Comparison of ENCODE assay signal across 2 cellular contexts in the genomic region with DNA sequence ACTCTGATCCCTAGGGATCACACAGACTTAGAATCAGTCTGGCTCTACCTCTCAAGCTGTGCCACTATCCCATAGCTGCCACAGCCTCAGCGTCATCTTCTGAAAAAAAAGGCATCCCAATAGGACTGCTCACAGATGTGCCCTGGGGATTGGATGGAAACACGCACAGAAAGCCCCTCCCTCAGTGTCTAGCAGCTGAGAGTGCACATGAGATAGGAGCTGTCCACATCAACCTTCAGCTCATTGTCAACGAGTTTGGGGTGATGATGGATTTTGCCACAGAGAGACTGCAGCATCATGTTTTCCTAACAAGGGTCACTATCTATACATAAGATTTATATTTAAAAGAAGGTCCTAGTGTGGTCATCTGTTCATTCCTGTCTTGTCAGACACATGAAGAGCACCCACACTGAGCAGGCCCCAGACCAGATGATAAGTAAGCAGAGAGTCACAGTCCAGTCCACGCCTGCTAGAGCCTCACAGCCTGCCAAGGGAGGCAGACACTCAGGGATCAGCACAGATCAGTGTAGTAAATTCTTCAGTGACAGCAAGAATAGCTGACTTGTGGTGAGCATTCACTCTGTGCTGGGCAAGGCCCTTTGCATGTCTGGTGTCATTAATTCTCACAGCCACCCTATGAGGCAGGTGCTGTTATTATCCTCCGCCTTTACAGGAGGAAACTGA.
A peak's percentile ranks its signal among the peaks of the same experiment; 100 is the strongest.
TF ChIP-seq lines count a peak whose summit lies in the region.

No MANE protein-coding gene starts in this region.

TF ChIP-seq in HEK293, 187 proteins besides CTCF, POLR2A, EP300 and RAD21:
- TF ChIP-seq, protein P1, sequence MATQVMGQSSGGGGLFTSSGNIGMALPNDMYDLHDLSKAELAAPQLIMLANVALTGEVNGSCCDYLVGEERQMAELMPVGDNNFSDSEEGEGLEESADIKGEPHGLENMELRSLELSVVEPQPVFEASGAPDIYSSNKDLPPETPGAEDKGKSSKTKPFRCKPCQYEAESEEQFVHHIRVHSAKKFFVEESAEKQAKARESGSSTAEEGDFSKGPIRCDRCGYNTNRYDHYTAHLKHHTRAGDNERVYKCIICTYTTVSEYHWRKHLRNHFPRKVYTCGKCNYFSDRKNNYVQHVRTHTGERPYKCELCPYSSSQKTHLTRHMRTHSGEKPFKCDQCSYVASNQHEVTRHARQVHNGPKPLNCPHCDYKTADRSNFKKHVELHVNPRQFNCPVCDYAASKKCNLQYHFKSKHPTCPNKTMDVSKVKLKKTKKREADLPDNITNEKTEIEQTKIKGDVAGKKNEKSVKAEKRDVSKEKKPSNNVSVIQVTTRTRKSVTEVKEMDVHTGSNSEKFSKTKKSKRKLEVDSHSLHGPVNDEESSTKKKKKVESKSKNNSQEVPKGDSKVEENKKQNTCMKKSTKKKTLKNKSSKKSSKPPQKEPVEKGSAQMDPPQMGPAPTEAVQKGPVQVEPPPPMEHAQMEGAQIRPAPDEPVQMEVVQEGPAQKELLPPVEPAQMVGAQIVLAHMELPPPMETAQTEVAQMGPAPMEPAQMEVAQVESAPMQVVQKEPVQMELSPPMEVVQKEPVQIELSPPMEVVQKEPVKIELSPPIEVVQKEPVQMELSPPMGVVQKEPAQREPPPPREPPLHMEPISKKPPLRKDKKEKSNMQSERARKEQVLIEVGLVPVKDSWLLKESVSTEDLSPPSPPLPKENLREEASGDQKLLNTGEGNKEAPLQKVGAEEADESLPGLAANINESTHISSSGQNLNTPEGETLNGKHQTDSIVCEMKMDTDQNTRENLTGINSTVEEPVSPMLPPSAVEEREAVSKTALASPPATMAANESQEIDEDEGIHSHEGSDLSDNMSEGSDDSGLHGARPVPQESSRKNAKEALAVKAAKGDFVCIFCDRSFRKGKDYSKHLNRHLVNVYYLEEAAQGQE (tag by site-specific recombination; IDR thresholded peaks at IDR 0.05), result peak; percentile 24; the same call in 1 of the 2 replicates
- no peak for TF ChIP-seq ZEB2 (tag by site-specific recombination; IDR thresholded peaks at IDR 0.05)

TF ChIP-seq in endothelial cell of umbilical vein, 7 proteins besides CTCF, POLR2A, EP300 and RAD21:
- TF ChIP-seq EZH2 (IDR thresholded peaks at IDR 0.05; ENCODE audit: borderline replicate concordance, low read depth, low read length, severe bottlenecking) (no peak), FOS (IDR thresholded peaks at IDR 0.05; ENCODE audit: borderline replicate concordance, insufficient read depth, low read length) (no peak)
- TF ChIP-seq, protein P2, sequence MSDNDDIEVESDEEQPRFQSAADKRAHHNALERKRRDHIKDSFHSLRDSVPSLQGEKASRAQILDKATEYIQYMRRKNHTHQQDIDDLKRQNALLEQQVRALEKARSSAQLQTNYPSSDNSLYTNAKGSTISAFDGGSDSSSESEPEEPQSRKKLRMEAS (IDR thresholded peaks at IDR 0.05; ENCODE audit: insufficient read depth, insufficient read length), result no peak
